Comparison of ENCODE assay signal across 8 cellular contexts in the genomic region with DNA sequence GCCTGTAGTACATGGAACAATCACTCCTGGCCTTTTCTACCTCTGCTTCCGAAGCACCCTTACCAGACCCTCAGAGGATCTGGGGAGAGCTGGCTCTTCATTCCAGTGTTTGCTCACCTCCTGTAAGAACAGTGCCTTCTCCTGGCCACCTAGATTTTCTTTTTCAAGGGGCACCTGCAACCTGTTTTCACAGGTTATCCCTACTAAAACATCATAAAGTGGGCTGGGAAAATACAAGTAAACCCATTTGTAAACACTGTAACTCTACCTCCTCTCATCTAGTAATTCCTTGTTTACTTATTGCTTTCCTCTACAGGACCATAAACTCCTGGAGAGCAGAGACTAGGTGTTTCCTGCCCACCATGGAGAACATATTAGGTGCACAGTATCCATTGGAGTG. TPM values are rescaled to one million over a fixed set of nuclear protein-coding genes. Genes with fewer than 3 reads are reported as not detected.
DNase-seq lines count a peak whose midpoint lies in the region; ATAC-seq and TF ChIP-seq lines count a peak whose summit lies in the region.

No MANE protein-coding gene starts in this region.

- no peaks in the 10 kb centered on the region for H3K27me3 Mint-ChIP-seq in CD8-positive, alpha-beta T cell (ENCODE audit: low read depth)
- H3K27me3 Mint-ChIP-seq in activated CD4-positive, alpha-beta memory T cell treated with anti-CD3 and anti-CD28 coated beads, Interleukin-2, amount 10 ng/mL, durations not matched to agents 7 days and 5 days = peaks cover 12% of the 10 kb centered on the region
- H3K27me3 Mint-ChIP-seq in memory B cell = no peaks in the 10 kb centered on the region

- H3K27ac Mint-ChIP-seq in CD8-positive, alpha-beta T cell = peak overlapping the region; percentile 88
- no peak overlapping the region for H3K27ac Mint-ChIP-seq in activated CD4-positive, alpha-beta memory T cell treated with anti-CD3 and anti-CD28 coated beads, Interleukin-2, amount 10 ng/mL, durations not matched to agents 7 days and 5 days
- H3K27ac Mint-ChIP-seq in memory B cell = peak overlapping the region; percentile 96

- no peaks in the 10 kb centered on the region for H3K27me3 ChIP-seq in CD8-positive, alpha-beta T cell (ENCODE audit: insufficient read depth, low read length)

- intact Hi-C loops in CD8-positive, alpha-beta T cell (cut with DNase I, micrococcal nuclease) = loop anchor here (1.0 to 5.0 kb wide), 5 partner anchors 42 to 132 kb away; a partner anchor contains a TSS

- TF ChIP-seq CTCF in CD8-positive, alpha-beta T cell (IDR thresholded peaks at IDR 0.05) = no peak
- no peak for TF ChIP-seq CTCF in GM20000 (IDR thresholded peaks at IDR 0.05; ENCODE audit: extremely low read depth, missing control alignments)

- no peak overlapping the region for H3K4me3 ChIP-seq in CD8-positive, alpha-beta T cell (ENCODE audit: low read depth, low read length)

- DNase-seq in CD8-positive, alpha-beta T cell = no peak
- peak; percentile 52 for DNase-seq in GM20000 (ENCODE audit: low spot score)
- DNase-seq in activated CD4-positive, alpha-beta memory T cell treated with anti-CD3 and anti-CD28 coated beads, Interleukin-2, amount 10 ng/mL, durations not matched to agents 7 days and 5 days = no peak
- DNase-seq in memory B cell (ENCODE audit: low spot score in 2 of 2) = no peak
- DNase-seq in stimulated activated naive CD4-positive, alpha-beta T cell treated with Interleukin-2 at 50 U/mL for 16 hours (lab: John Stamatoyannopoulos, UW) = no peak
- DNase-seq in DMS114 treated with DMSO at 0.1 percent for 48 hours (lab: John Stamatoyannopoulos, UW; ENCODE audit: unreplicated experiment) = no peak
- no peak for DNase-seq in stimulated activated CD4-positive, alpha-beta T cell treated with anti-CD3 and anti-CD28 coated beads, Interleukin-4, amount 100 ng/mL, for 4 hours
- DNase-seq in NCI-H1048 (lab: John Stamatoyannopoulos, UW) = no peak

- no peaks in the 10 kb centered on the region for H3K9me3 Mint-ChIP-seq in CD8-positive, alpha-beta T cell
- H3K9me3 Mint-ChIP-seq in activated CD4-positive, alpha-beta memory T cell treated with anti-CD3 and anti-CD28 coated beads, Interleukin-2, amount 10 ng/mL, durations not matched to agents 7 days and 5 days = no peaks in the 10 kb centered on the region
- no peaks in the 10 kb centered on the region for H3K9me3 Mint-ChIP-seq in memory B cell

- peaks cover 6% of the 10 kb centered on the region for H3K36me3 Mint-ChIP-seq in CD8-positive, alpha-beta T cell
- H3K36me3 Mint-ChIP-seq in activated CD4-positive, alpha-beta memory T cell treated with anti-CD3 and anti-CD28 coated beads, Interleukin-2, amount 10 ng/mL, durations not matched to agents 7 days and 5 days (ENCODE audit: low read depth) = no peaks in the 10 kb centered on the region
- H3K36me3 Mint-ChIP-seq in memory B cell = peaks cover 3% of the 10 kb centered on the region

- CTCF ChIA-PET in CD8-positive, alpha-beta T cell (lab: Charles Lee) = interaction anchor here (1.1 to 1.4 kb wide), 3 partner anchors 55 to 78 kb away, joined by 3 to 5 read pairs (median 4); no protein-coding TSS in a partner anchor
- CTCF ChIA-PET in activated CD4-positive, alpha-beta memory T cell treated with anti-CD3 and anti-CD28 coated beads, Interleukin-2, amount 10 ng/mL, durations not matched to agents 7 days and 5 days (lab: Charles Lee) = no interaction called here

- peak overlapping the region; percentile 95 for H3K4me3 Mint-ChIP-seq in CD8-positive, alpha-beta T cell
- H3K4me3 Mint-ChIP-seq in activated CD4-positive, alpha-beta memory T cell treated with anti-CD3 and anti-CD28 coated beads, Interleukin-2, amount 10 ng/mL, durations not matched to agents 7 days and 5 days = peak overlapping the region; percentile 81
- H3K4me3 Mint-ChIP-seq in memory B cell = peak overlapping the region; percentile 99

- no peaks in the 10 kb centered on the region for H3K9me3 ChIP-seq in CD8-positive, alpha-beta T cell (ENCODE audit: low read length)

- ATAC-seq in CD8-positive, alpha-beta T cell = no peak
- no peak for ATAC-seq in memory B cell (ENCODE audit: low read depth)

- no peak overlapping the region for H3K27ac ChIP-seq in CD8-positive, alpha-beta T cell (ENCODE audit: low read depth, low read length)

- H3K4me1 ChIP-seq in CD8-positive, alpha-beta T cell (ENCODE audit: insufficient read depth, low read length) = peaks cover 7% of the 10 kb centered on the region

- POLR2A ChIA-PET in CD8-positive, alpha-beta T cell (lab: Charles Lee) = interaction anchor here (1.8 kb wide), 1 partner anchor 49 kb away, joined by 4 read pairs; no protein-coding TSS in a partner anchor
- POLR2A ChIA-PET in activated CD4-positive, alpha-beta memory T cell treated with anti-CD3 and anti-CD28 coated beads, Interleukin-2, amount 10 ng/mL, durations not matched to agents 7 days and 5 days (lab: Charles Lee) = no interaction called here

- H3K36me3 ChIP-seq in CD8-positive, alpha-beta T cell (ENCODE audit: insufficient read depth, low read length) = no peaks in the 10 kb centered on the region

- peaks cover 40% of the 10 kb centered on the region for H3K4me1 Mint-ChIP-seq in CD8-positive, alpha-beta T cell (ENCODE audit: low read depth)
- H3K4me1 Mint-ChIP-seq in activated CD4-positive, alpha-beta memory T cell treated with anti-CD3 and anti-CD28 coated beads, Interleukin-2, amount 10 ng/mL, durations not matched to agents 7 days and 5 days = peaks cover 19% of the 10 kb centered on the region
- H3K4me1 Mint-ChIP-seq in memory B cell = peaks cover 44% of the 10 kb centered on the region

RNA-seq across cellular contexts. Expression of a gene that starts 1.1 kb away (rescaled TPM):
- 1 to 10 TPM; 5.6 to 5.7 TPM for total RNA-seq in CD8-positive, alpha-beta T cell
- total RNA-seq in activated CD4-positive, alpha-beta memory T cell treated with anti-CD3 and anti-CD28 coated beads, Interleukin-2, amount 10 ng/mL, durations not matched to agents 7 days and 5 days = 1 to 10 TPM; 5.7 to 6.6 TPM
